In the genomic region with DNA sequence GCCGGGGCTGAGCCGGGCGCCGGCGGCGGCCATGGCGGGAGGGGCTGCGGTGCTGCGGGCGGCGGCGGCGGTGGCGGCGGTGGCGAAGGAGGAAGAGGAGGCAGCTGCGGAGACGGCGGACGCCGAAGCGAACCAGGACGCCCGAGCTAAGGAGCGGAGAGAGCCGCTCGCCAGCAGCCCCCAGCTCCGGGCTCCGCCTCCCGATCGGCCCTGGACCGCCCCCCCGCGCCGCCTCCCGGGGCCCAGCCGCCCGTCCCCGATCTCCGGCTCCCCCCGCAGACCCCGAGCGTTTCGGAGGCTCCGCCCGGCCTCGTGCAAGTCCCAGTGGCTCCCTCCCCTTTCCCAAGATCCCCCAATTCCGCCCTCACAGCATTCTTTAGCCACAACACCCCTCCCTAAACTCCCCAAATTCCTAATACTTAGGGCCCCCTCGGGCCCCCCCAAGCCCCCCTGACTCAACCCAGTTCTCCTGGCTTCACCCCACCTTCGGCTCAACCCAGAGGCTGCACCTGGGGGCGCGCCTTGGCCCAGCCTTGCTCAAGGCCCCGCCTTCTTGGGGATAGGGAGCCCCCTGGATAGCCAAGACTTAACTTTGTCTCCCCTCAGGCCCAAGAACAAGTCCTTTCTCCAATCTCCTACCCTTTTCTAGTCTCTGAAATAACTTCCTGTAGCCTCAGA, we compare ENCODE assay signal across 8 cellular contexts. TPM values are rescaled to one million over a fixed set of nuclear protein-coding genes. Genes with fewer than 3 reads are reported as not detected.
DNase-seq lines count a peak whose midpoint lies in the region; ATAC-seq and TF ChIP-seq lines count a peak whose summit lies in the region.

A gene with protein sequence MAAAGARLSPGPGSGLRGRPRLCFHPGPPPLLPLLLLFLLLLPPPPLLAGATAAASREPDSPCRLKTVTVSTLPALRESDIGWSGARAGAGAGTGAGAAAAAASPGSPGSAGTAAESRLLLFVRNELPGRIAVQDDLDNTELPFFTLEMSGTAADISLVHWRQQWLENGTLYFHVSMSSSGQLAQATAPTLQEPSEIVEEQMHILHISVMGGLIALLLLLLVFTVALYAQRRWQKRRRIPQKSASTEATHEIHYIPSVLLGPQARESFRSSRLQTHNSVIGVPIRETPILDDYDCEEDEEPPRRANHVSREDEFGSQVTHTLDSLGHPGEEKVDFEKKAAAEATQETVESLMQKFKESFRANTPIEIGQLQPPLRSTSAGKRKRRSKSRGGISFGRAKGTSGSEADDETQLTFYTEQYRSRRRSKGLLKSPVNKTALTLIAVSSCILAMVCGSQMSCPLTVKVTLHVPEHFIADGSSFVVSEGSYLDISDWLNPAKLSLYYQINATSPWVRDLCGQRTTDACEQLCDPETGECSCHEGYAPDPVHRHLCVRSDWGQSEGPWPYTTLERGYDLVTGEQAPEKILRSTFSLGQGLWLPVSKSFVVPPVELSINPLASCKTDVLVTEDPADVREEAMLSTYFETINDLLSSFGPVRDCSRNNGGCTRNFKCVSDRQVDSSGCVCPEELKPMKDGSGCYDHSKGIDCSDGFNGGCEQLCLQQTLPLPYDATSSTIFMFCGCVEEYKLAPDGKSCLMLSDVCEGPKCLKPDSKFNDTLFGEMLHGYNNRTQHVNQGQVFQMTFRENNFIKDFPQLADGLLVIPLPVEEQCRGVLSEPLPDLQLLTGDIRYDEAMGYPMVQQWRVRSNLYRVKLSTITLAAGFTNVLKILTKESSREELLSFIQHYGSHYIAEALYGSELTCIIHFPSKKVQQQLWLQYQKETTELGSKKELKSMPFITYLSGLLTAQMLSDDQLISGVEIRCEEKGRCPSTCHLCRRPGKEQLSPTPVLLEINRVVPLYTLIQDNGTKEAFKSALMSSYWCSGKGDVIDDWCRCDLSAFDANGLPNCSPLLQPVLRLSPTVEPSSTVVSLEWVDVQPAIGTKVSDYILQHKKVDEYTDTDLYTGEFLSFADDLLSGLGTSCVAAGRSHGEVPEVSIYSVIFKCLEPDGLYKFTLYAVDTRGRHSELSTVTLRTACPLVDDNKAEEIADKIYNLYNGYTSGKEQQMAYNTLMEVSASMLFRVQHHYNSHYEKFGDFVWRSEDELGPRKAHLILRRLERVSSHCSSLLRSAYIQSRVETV (N-terminal part only) (minus strand): TSS at position 152 of the 678 bp plus-strand sequence. CDS start 119 bp downstream, at position 33.

- H3K27me3 ChIP-seq in colonic mucosa: peaks cover 24% of the 10 kb centered on the region

- H3K9me3 Mint-ChIP-seq in memory B cell: peaks cover 3% of the 10 kb centered on the region
- no peaks in the 10 kb centered on the region for H3K9me3 Mint-ChIP-seq in activated naive CD4-positive, alpha-beta T cell treated with anti-CD3 and anti-CD28 coated beads for 36 hours

- H3K9me3 ChIP-seq in colonic mucosa: no peaks in the 10 kb centered on the region

- CTCF ChIA-PET in activated naive CD4-positive, alpha-beta T cell treated with anti-CD3 and anti-CD28 coated beads for 36 hours (lab: Charles Lee): no interaction called here

- peaks cover 15% of the 10 kb centered on the region for H3K27me3 Mint-ChIP-seq in memory B cell
- peaks cover 31% of the 10 kb centered on the region for H3K27me3 Mint-ChIP-seq in activated naive CD4-positive, alpha-beta T cell treated with anti-CD3 and anti-CD28 coated beads for 36 hours (ENCODE audit: low read depth)

- no peaks in the 10 kb centered on the region for H3K4me1 Mint-ChIP-seq in memory B cell
- H3K4me1 Mint-ChIP-seq in activated naive CD4-positive, alpha-beta T cell treated with anti-CD3 and anti-CD28 coated beads for 36 hours (ENCODE audit: low read depth): peaks cover 4% of the 10 kb centered on the region

- H3K4me3 ChIP-seq in colonic mucosa: peak within 1 kb of the TSS; percentile 13

- no peak within 1 kb of the TSS for H3K27ac Mint-ChIP-seq in memory B cell
- no peak within 1 kb of the TSS for H3K27ac Mint-ChIP-seq in activated naive CD4-positive, alpha-beta T cell treated with anti-CD3 and anti-CD28 coated beads for 36 hours

- no peak for TF ChIP-seq CTCF in colonic mucosa (IDR thresholded peaks at IDR 0.05)

- DNase-seq in NCI-H82 (lab: John Stamatoyannopoulos, UW): peak; percentile 59
- DNase-seq in NCI-H82 treated with DMSO at 0.1 percent for 48 hours (lab: John Stamatoyannopoulos, UW; ENCODE audit: unreplicated experiment): no peak
- no peak for DNase-seq in colonic mucosa
- no peak for DNase-seq in memory B cell (ENCODE audit: low spot score in 2 of 2)
- DNase-seq in ureter (ENCODE audit: low spot score): no peak
- DNase-seq in activated T-cell treated with anti-CD3 and anti-CD28 coated beads for 4 hours: no peak
- DNase-seq in activated naive CD4-positive, alpha-beta T cell treated with anti-CD3 and anti-CD28 coated beads for 36 hours: no peak

- no peaks in the 10 kb centered on the region for H3K36me3 ChIP-seq in colonic mucosa

- no peak within 1 kb of the TSS for H3K27ac ChIP-seq in colonic mucosa

- intact Hi-C loops in colonic mucosa (cut with DNase I): no loop called here
- intact Hi-C loops in activated naive CD4-positive, alpha-beta T cell treated with anti-CD3 and anti-CD28 coated beads for 36 hours (cut with micrococcal nuclease): no loop called here

- ATAC-seq in memory B cell (ENCODE audit: low read depth): no peak
- no peak for ATAC-seq in GM18519 (IDR thresholded peaks at IDR 0.05; ENCODE audit: low FRiP score, unreplicated experiment)

- peak within 1 kb of the TSS; percentile 24 for H3K4me3 Mint-ChIP-seq in memory B cell
- no peak within 1 kb of the TSS for H3K4me3 Mint-ChIP-seq in activated naive CD4-positive, alpha-beta T cell treated with anti-CD3 and anti-CD28 coated beads for 36 hours

- H3K36me3 Mint-ChIP-seq in memory B cell: no peaks in the 10 kb centered on the region
- peaks cover 1% of the 10 kb centered on the region for H3K36me3 Mint-ChIP-seq in activated naive CD4-positive, alpha-beta T cell treated with anti-CD3 and anti-CD28 coated beads for 36 hours (ENCODE audit: low read depth)

- no peak within 1 kb of the TSS for H3K9ac ChIP-seq in colonic mucosa (ENCODE audit: low read depth in 2 of 2, low read length in 2 of 2)

- no peaks in the 10 kb centered on the region for H3K4me1 ChIP-seq in colonic mucosa

RNA-seq across cellular contexts. Expression of the gene that starts here (rescaled TPM):
- total RNA-seq in colonic mucosa: 1 to 10 TPM; 2.5 to 6.1 TPM
- total RNA-seq in ureter: 19.6 TPM
- total RNA-seq in activated naive CD4-positive, alpha-beta T cell treated with anti-CD3 and anti-CD28 coated beads for 36 hours: 1 to 10 TPM; 6.0 to 6.6 TPM
